Comparison of ENCODE assay signal across 8 cellular contexts in the genomic region with DNA sequence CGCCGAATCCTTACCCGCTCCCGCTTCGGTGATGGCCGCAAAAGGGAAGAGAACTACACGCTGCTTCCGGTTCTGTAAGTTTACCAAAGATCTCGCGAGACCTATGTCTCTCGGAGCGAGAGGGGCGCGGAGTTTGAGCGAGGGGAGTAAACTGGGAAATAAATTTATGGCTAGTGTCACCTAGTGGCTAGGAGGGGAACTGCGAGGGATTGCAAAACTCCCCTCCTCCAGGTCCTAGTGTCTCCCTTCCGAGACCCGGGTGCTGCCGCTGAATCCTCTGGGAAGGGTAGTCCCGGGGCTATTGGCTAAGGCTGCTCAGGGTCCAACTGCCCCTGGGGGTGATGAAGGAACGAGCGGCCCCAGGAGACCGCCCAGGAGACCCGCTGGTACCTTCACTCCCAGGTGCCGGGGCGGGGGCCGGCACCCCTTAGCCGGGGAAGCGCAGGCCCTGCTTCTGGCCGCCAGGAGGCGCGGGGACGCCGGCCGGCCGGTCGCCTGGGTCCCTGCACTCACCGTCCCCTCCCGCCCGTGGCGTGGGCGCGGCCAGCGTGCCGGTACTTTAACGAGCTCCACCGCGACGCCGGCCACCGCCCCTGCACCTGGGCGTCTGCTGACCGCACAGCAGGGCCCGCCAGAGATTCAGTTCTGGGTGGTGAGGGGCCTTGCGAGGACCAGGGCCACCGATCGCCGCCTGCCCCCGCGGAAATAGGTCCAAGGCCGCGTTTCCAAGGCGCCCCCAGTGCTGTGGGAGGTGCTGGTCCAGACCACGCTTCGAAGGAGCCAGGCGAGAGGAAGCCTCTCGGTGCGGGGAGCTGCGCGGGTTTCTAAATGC. TPM values are rescaled to one million over a fixed set of nuclear protein-coding genes. Genes with fewer than 3 reads are reported as not detected.
DNase-seq lines count a peak whose midpoint lies in the region; TF ChIP-seq lines count a peak whose summit lies in the region.

A gene (minus strand): TSS at position 51 of the 832 bp plus-strand sequence. CDS start 883 bp downstream, outside the sequence.

- peaks cover 45% of the 10 kb centered on the region for H4K20me1 ChIP-seq in neural progenitor cell (ENCODE audit: low read depth)

- H3K36me3 ChIP-seq in H7 (replicated peaks; ENCODE audit: control insufficient read depth, insufficient read depth, low read length) (peaks cover 32% of the 10 kb centered on the region), neural progenitor cell (peaks cover 19% of the 10 kb centered on the region), subcutaneous abdominal adipose tissue (ENCODE audit: control insufficient read depth in 5 of 5, insufficient read depth in 5 of 5, low read length in 5 of 5) (peaks cover 20 to 34% (median 32%) of the 10 kb centered on the region in 5 donors)

- H3K4me3 Mint-ChIP-seq in neural progenitor cell = peak within 1 kb of the TSS; percentile 100

- H3K9me3 ChIP-seq in neural progenitor cell (ENCODE audit: low read depth) = no peaks in the 10 kb centered on the region
- no peaks in the 10 kb centered on the region for H3K9me3 ChIP-seq in subcutaneous abdominal adipose tissue (ENCODE audit: control insufficient read depth in 5 of 5, low read length in 5 of 5)

- DNase-seq in G401 (ENCODE audit: low spot score) (peak; percentile 99), H7 (peak; percentile 97), M059J (ENCODE audit: low read depth) (peak; percentile 98), SHP77 treated with DMSO at 0.1 percent for 48 hours (lab: John Stamatoyannopoulos, UW) (peak; percentile 99), activated gamma-delta T cell (lab: John Stamatoyannopoulos, UW) (peak; percentile 75), foreskin fibroblast (peak; percentile 95 to 98), neural progenitor cell (ENCODE audit: low spot score) (peak; percentile 100)

- peaks cover 17% of the 10 kb centered on the region for H3K36me3 Mint-ChIP-seq in neural progenitor cell

- peak within 1 kb of the TSS; percentile 96 for H3K27ac Mint-ChIP-seq in neural progenitor cell

- H3K4me3 ChIP-seq in H7 (ENCODE audit: insufficient read depth, low read depth, low read length) (peak within 1 kb of the TSS; percentile 88), foreskin fibroblast (ENCODE audit: low read depth in 1 of 2, low read length in 2 of 2) (peak within 1 kb of the TSS; percentile 94 to 96), neural progenitor cell (peak within 1 kb of the TSS; percentile 91), subcutaneous abdominal adipose tissue (ENCODE audit: low read depth in 1 of 5, low read length in 5 of 5) (peak within 1 kb of the TSS; percentile 87 to 97 (median 91))

- peaks cover 54% of the 10 kb centered on the region for H3K79me2 ChIP-seq in neural progenitor cell (ENCODE audit: low read depth)

- in situ Hi-C loops in G401 (cut with HindIII; ENCODE audit: low sequenced_read_pairs) = no loop called here

- TF ChIP-seq CTCF in foreskin fibroblast (IDR thresholded peaks at IDR 0.05; ENCODE audit: low read depth, low read length) (peak; percentile 74), neural progenitor cell (IDR thresholded peaks at IDR 0.05) (peak; percentile 88)

- peaks cover 54% of the 10 kb centered on the region for H3F3A ChIP-seq in neural progenitor cell (ENCODE audit: low read depth)

- peaks cover 17% of the 10 kb centered on the region for H3K4me1 ChIP-seq in neural progenitor cell
- H3K4me1 ChIP-seq in subcutaneous abdominal adipose tissue (ENCODE audit: control insufficient read depth in 5 of 5, insufficient read depth in 5 of 5, low read length in 5 of 5) = peaks cover 10 to 50% (median 44%) of the 10 kb centered on the region in 5 donors

- H3K4me2 ChIP-seq in neural progenitor cell = peak within 1 kb of the TSS; percentile 93

- H3K27me3 ChIP-seq in H7 (ENCODE audit: control insufficient read depth, insufficient read depth, low read length) = no peaks in the 10 kb centered on the region
- no peaks in the 10 kb centered on the region for H3K27me3 ChIP-seq in neural progenitor cell
- H3K27me3 ChIP-seq in subcutaneous abdominal adipose tissue (ENCODE audit: control insufficient read depth in 5 of 5, insufficient read depth in 4 of 5, low read length in 5 of 5) = no peaks in the 10 kb centered on the region

- H3K27me3 Mint-ChIP-seq in neural progenitor cell (ENCODE audit: insufficient read depth, low read depth) = no peaks in the 10 kb centered on the region

- peak within 1 kb of the TSS; percentile 83 for H3K27ac ChIP-seq in neural progenitor cell
- H3K27ac ChIP-seq in subcutaneous abdominal adipose tissue (ENCODE audit: low read depth, low read length) = peak within 1 kb of the TSS; percentile 69

- peak within 1 kb of the TSS; percentile 91 for H2AFZ ChIP-seq in neural progenitor cell (replicated peaks)

- H3K9ac ChIP-seq in neural progenitor cell (peak within 1 kb of the TSS; percentile 99), subcutaneous abdominal adipose tissue (ENCODE audit: low read length in 5 of 5) (peak within 1 kb of the TSS; percentile 84 to 93 (median 88))

- peaks cover 30% of the 10 kb centered on the region for H3K4me1 Mint-ChIP-seq in neural progenitor cell

- no peaks in the 10 kb centered on the region for H3K9me3 Mint-ChIP-seq in neural progenitor cell

RNA-seq across cellular contexts. Expression of the gene that starts here (rescaled TPM):
- total RNA-seq in G401 (2014; rRNA removed; shearing (Covaris generic)) = 3,963 and 5,110 TPM in 2 replicates
- 1,833 and 2,305 TPM in 2 replicates for total RNA-seq in H7 (2014; rRNA removed; shearing (Covaris generic))
- total RNA-seq in M059J (2014; rRNA removed; shearing (Covaris generic)) = 2,231 and 3,155 TPM in 2 replicates
- 5,403 and 8,768 TPM in 2 replicates for total RNA-seq in neural progenitor cell (ENCODE audit: low replicate concordance)

Comparison
In these comparisons a context has a peak if more than half of its experiments do, and no peak if none do; other contexts are left out.
1. Peak in every context shown above with its lines: DNase-seq, H3K4me3 ChIP-seq and H3K27ac ChIP-seq.